Comparison of ENCODE assay signal across 21 cellular contexts in the genomic region with DNA sequence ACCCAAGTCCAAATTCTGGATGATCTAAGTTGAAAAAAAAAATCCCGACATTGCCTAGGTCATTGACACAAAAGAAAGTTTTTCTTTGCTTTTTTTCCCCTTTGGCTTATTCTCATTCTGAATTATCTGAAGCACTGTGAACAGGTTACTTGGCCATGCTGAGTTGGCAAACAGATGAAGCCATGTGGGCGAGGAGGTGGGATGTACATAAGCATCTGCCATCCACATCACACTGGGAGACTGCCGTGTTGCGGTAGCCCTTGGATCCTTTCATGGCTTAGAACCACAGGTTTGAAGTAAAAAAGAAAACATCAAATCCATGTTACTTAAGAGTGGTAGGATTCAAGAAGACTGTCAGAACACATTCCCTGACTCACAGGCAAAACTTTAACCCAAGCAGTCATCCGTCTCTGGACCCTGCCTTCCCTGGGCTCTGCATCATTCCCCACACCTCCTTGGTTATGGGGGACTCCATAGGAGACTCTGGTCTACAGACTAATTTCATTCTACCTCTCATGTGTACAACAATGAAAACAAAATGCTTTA.
DNase-seq lines count a peak whose midpoint lies in the region; ATAC-seq and TF ChIP-seq lines count a peak whose summit lies in the region.
"Had no signal": no experiment of that assay in that cellular context is flagged by ENCODE, and none has a peak within 500 bp of the region (broad histone marks: within the 10 kb centered on the region; RNA-seq: fewer than 3 reads in every experiment).

No MANE protein-coding gene starts in this region.

- CTCF ChIA-PET in mammary epithelial cell (lab: Charles Lee; ENCODE audit: low non-redundant PET), result no interaction called here

- DNase-seq in mammary epithelial cell (no peak), breast epithelium (ENCODE audit: low spot score in 2 of 2) (no peak), cerebellum (ENCODE audit: low spot score) (peak; percentile 28), kidney tubule cell (ENCODE audit: low spot score) (peak; percentile 81)
- DNase-seq: BE2C, DMS79, GM23248, H9, NCI-H1092 treated with DMSO at 0.1 percent for 48 hours, NCI-H1436 treated with DMSO at 0.1 percent for 48 hours, NCI-H2029 treated with DMSO at 0.1 percent for 48 hours, NCI-H2171 treated with DMSO at 0.1 percent for 48 hours, NCI-H524 treated with DMSO at 0.1 percent for 48 hours, NCI-H82, Peyer's patch, SJCRH30 had no signal

- dilution Hi-C loops in mammary epithelial cell (cut with HindIII; ENCODE audit: low sequenced_read_pairs), result no loop called here

- H3K4me3 ChIP-seq in mammary epithelial cell (replicated peaks in 1 of 3; ENCODE audit: insufficient read depth in 1 of 3, low read depth in 2 of 3, low read length in 3 of 3), result no peak overlapping the region
- H3K4me3 ChIP-seq in breast epithelium, result no peak overlapping the region
- H3K4me3 ChIP-seq: GM23248, Peyer's patch, SJCRH30 had no signal

- no peak overlapping the region for H3K9ac ChIP-seq in mammary epithelial cell (ENCODE audit: insufficient read depth, low read length)
- H3K9ac ChIP-seq: GM23248, KMS-11 had no signal

- ATAC-seq in HG03342 (IDR thresholded peaks at IDR 0.05; ENCODE audit: unreplicated experiment) (no peak), HG03108 (IDR thresholded peaks at IDR 0.05; ENCODE audit: unreplicated experiment) (no peak), GM18873 (IDR thresholded peaks at IDR 0.05; ENCODE audit: low FRiP score, unreplicated experiment) (no peak), HG02981 (IDR thresholded peaks at IDR 0.05; ENCODE audit: unreplicated experiment) (no peak)

- H3K36me3 ChIP-seq in mammary epithelial cell (ENCODE audit: insufficient read depth, low read length) (no peaks in the 10 kb centered on the region), breast epithelium (no peaks in the 10 kb centered on the region)
- H3K36me3 ChIP-seq: BE2C, Peyer's patch, SJCRH30 had no signal

- H3K9me3 ChIP-seq in mammary epithelial cell (replicated peaks; ENCODE audit: insufficient read depth, low read length) (no peaks in the 10 kb centered on the region), breast epithelium (no peaks in the 10 kb centered on the region)
- H3K9me3 ChIP-seq: BE2C, Peyer's patch, SJCRH30 had no signal

- H3K27me3 ChIP-seq in mammary epithelial cell (ENCODE audit: insufficient read depth, low read length), result no peaks in the 10 kb centered on the region
- no peaks in the 10 kb centered on the region for H3K27me3 ChIP-seq in breast epithelium
- H3K27me3 ChIP-seq: Peyer's patch had no signal

- TF ChIP-seq CTCF in mammary epithelial cell (conservative IDR thresholded peaks at IDR 0.05 in 1 of 2, IDR thresholded peaks at IDR 0.05 in 1 of 2; ENCODE audit: extremely low read depth in 1 of 2, insufficient read depth in 1 of 2, low read depth in 1 of 2, low read length in 2 of 2) (no peak), breast epithelium (IDR thresholded peaks at IDR 0.05) (no peak)

- H2AFZ ChIP-seq in mammary epithelial cell (ENCODE audit: low read depth, low read length), result peak overlapping the region; percentile 70
- H2AFZ ChIP-seq: GM23248 had no signal

- in situ Hi-C loops in mammary epithelial cell (cut with MboI; ENCODE audit: low sequenced_read_pairs in 2 of 2), result no loop called here

- no peaks in the 10 kb centered on the region for H3K79me2 ChIP-seq in mammary epithelial cell (ENCODE audit: insufficient read depth, low read length)

- H4K20me1 ChIP-seq in mammary epithelial cell (ENCODE audit: insufficient read depth, low read length), result no peaks in the 10 kb centered on the region

- TF ChIP-seq POLR2A in breast epithelium (IDR thresholded peaks at IDR 0.05), result no peak

- peaks cover 24% of the 10 kb centered on the region for H3K4me1 ChIP-seq in mammary epithelial cell (ENCODE audit: insufficient read depth, low read length)
- H3K4me1 ChIP-seq in breast epithelium, result no peaks in the 10 kb centered on the region
- H3K4me1 ChIP-seq: BE2C, Peyer's patch, SJCRH30 had no signal

- H3K27ac ChIP-seq in mammary epithelial cell (ENCODE audit: insufficient read depth, low read depth, low read length) (no peak overlapping the region), breast epithelium (no peak overlapping the region)
- H3K27ac ChIP-seq: GM23248, KMS-11, Peyer's patch, SJCRH30 had no signal

- no peak overlapping the region for H3K4me2 ChIP-seq in mammary epithelial cell (ENCODE audit: insufficient read depth, low read depth, low read length)
- H3K4me2 ChIP-seq: KMS-11 had no signal

- 18% methylated on average over 5 of the region's 5 CpGs for WGBS in mammary epithelial cell (ENCODE audit: low coverage, missing lambda C conversion rate)

- intact Hi-C loops in mammary epithelial cell (cut with micrococcal nuclease), result no loop called here
- intact Hi-C loops in breast epithelium (cut with DNase I; ENCODE audit: low total_unique reads), result no loop called here

- BruUV-seq in mammary epithelial cell (replicated peaks; lab: Mats Ljungman, UMichigan), result no TSS peak

Comparison
In these comparisons a context has a peak if more than half of its experiments do, and no peak if none do; other contexts are left out.
1. DNase-seq: peak in cerebellum (single experiment) and kidney tubule cell (single experiment); none in mammary epithelial cell (single experiment) and breast epithelium (0 of 2).